ENCODE assay signal across 1 cellular context in genomic region chr10:71266147-71266917, GRCh38.
TF ChIP-seq lines count a peak whose summit lies in the region.

No MANE protein-coding gene starts in this region.

TF ChIP-seq in HEK293, 187 proteins besides CTCF, POLR2A, EP300 and RAD21 (continued from another document and continues in another):
- TF ChIP-seq ZSCAN18 (tag by site-specific recombination; IDR thresholded peaks at IDR 0.05) (0 out of 2 replicates have a peak, but pooled peaks have one; percentile 22), ZNF645 (tag by site-specific recombination; IDR thresholded peaks at IDR 0.05) (no peak), OSR2 (tag by site-specific recombination; IDR thresholded peaks at IDR 0.05) (peak; percentile 33; the same call in 1 of the 2 replicates), ZNF792 (tag by site-specific recombination; IDR thresholded peaks at IDR 0.05) (no peak), ZNF558 (tag by site-specific recombination; IDR thresholded peaks at IDR 0.05) (peak; percentile 79; the same call in 1 of the 2 replicates), ZNF140 (tag by site-specific recombination; IDR thresholded peaks at IDR 0.05) (no peak), ZBTB49 (tag by site-specific recombination; IDR thresholded peaks at IDR 0.05; ENCODE audit: low read depth) (no peak), EGR2 (tag by site-specific recombination; IDR thresholded peaks at IDR 0.05; ENCODE audit: low read depth) (peak; percentile 69), ZNF292 (tag by site-specific recombination; IDR thresholded peaks at IDR 0.05; ENCODE audit: borderline replicate concordance, low read depth) (no peak), SCRT1 (tag by site-specific recombination; IDR thresholded peaks at IDR 0.05; ENCODE audit: borderline replicate concordance) (no peak), ZNF837 (tag by site-specific recombination; IDR thresholded peaks at IDR 0.05) (no peak), ZNF366 (tag by site-specific recombination; conservative IDR thresholded peaks at IDR 0.05) (peak; percentile 61), ZBTB10 (tag by site-specific recombination; IDR thresholded peaks at IDR 0.05) (peak; percentile 40; the same call in 1 of the 2 replicates), INSM2 (tag by site-specific recombination; IDR thresholded peaks at IDR 0.05) (no peak), GLIS2 (tag by site-specific recombination; IDR thresholded peaks at IDR 0.05) (no peak), ZNF202 (tag by site-specific recombination; IDR thresholded peaks at IDR 0.05; ENCODE audit: borderline replicate concordance) (no peak), ZNF354C (tag by site-specific recombination; IDR thresholded peaks at IDR 0.05; ENCODE audit: borderline replicate concordance, low read depth) (no peak), TSHZ1 (tag by site-specific recombination; IDR thresholded peaks at IDR 0.05; ENCODE audit: borderline replicate concordance) (no peak), PRDM1 (tag by site-specific recombination; IDR thresholded peaks at IDR 0.05) (no peak), ZNF596 (tag by site-specific recombination; IDR thresholded peaks at IDR 0.05) (no peak), ZNF221 (tag by site-specific recombination; IDR thresholded peaks at IDR 0.05; ENCODE audit: borderline replicate concordance) (no peak), ZNF513 (tag by site-specific recombination; IDR thresholded peaks at IDR 0.05) (no peak), ZNF514 (tag by site-specific recombination; IDR thresholded peaks at IDR 0.05) (0 out of 2 replicates have a peak, but pooled peaks have one; percentile 8), ZNF324 (tag by site-specific recombination; IDR thresholded peaks at IDR 0.05) (peak; percentile 91; the same call in 1 of the 2 replicates), ZSCAN23 (tag by site-specific recombination; IDR thresholded peaks at IDR 0.05) (peak; percentile 73; the same call in 1 of the 2 replicates), BCL11B (tag by site-specific recombination; IDR thresholded peaks at IDR 0.05; ENCODE audit: low read depth) (no peak), ZNF555 (tag by site-specific recombination; conservative IDR thresholded peaks at IDR 0.05) (no peak), ZNF76 (tag by site-specific recombination; IDR thresholded peaks at IDR 0.05; ENCODE audit: borderline replicate concordance, low read depth) (peak; percentile 67; the same call in 1 of the 2 replicates), ZNF843 (tag by site-specific recombination; IDR thresholded peaks at IDR 0.05) (no peak), ZNF146 (tag by site-specific recombination; IDR thresholded peaks at IDR 0.05) (no peak), SP2 (tag by site-specific recombination; IDR thresholded peaks at IDR 0.05) (no peak), ZNF629 (tag by site-specific recombination; IDR thresholded peaks at IDR 0.05) (no peak), KLF10 (tag by site-specific recombination; IDR thresholded peaks at IDR 0.05) (no peak), ZNF747 (tag by site-specific recombination; IDR thresholded peaks at IDR 0.05) (no peak), ZNF423 (tag by site-specific recombination; IDR thresholded peaks at IDR 0.05) (peak; percentile 95), ZNF404 (tag by site-specific recombination; IDR thresholded peaks at IDR 0.05) (no peak), ZNF529 (tag by site-specific recombination; IDR thresholded peaks at IDR 0.05; ENCODE audit: insufficient replicate concordance) (no peak), ZNF184 (tag by site-specific recombination; IDR thresholded peaks at IDR 0.05) (no peak), KLF1 (tag by site-specific recombination; IDR thresholded peaks at IDR 0.05) (peak; percentile 80), ZNF26 (tag by site-specific recombination; IDR thresholded peaks at IDR 0.05) (no peak), ZNF658 (tag by site-specific recombination; IDR thresholded peaks at IDR 0.05) (no peak)
